1 cellular context compared by ENCODE assay signal in the genomic region with DNA sequence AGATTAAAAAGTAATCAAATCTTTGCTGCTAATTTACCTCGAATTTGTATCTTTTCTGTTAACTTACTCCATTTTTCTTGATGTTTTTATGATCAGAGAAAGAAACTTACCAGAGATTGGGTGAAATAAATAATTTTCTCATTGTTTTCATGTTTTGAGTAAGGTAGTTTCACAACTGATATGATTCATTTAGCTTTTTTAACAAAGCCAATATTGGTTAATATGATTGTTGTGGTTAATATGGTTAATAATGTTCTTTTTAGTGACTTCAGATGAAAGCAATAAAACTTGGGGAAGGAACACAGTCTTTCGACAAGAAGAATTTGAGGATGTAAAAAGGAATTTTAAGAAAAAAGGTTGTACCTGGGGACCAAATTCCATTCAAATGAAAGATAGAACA.
TF ChIP-seq lines count a peak whose summit lies in the region.

No MANE protein-coding gene starts in this region.

TF ChIP-seq in GM12878, 131 proteins besides CTCF, POLR2A, EP300 and RAD21 (continues in another document):
- TF ChIP-seq E2F4 (IDR thresholded peaks at IDR 0.05; ENCODE audit: low read depth, low read length) (no peak), MEF2A (IDR thresholded peaks at IDR 0.05; ENCODE audit: insufficient read depth, low read depth, low read length) (no peak), GABPA (IDR thresholded peaks at IDR 0.05; ENCODE audit: low read depth) (no peak), SMARCA5 (IDR thresholded peaks at IDR 0.05) (no peak), BMI1 (IDR thresholded peaks at IDR 0.05; ENCODE audit: borderline replicate concordance) (peak; percentile 63; the same call in 1 of the 2 replicates), ELK1 (IDR thresholded peaks at IDR 0.05; ENCODE audit: low read depth, low read length) (no peak), CREM (IDR thresholded peaks at IDR 0.05; ENCODE audit: low read depth) (peak; percentile 58), ZBED1 (IDR thresholded peaks at IDR 0.05; ENCODE audit: borderline replicate concordance) (no peak), CHD4 (IDR thresholded peaks at IDR 0.05) (no peak), TCF7 (IDR thresholded peaks at IDR 0.05; ENCODE audit: borderline replicate concordance) (peak; percentile 89), MTA2 (IDR thresholded peaks at IDR 0.05; ENCODE audit: low read depth) (peak; percentile 92), ATF2 (IDR thresholded peaks at IDR 0.05; ENCODE audit: low read length) (peak; percentile 83), KAT2A (conservative IDR thresholded peaks at IDR 0.05; ENCODE audit: control insufficient read depth, low read depth, low read length) (no peak), ZNF217 (IDR thresholded peaks at IDR 0.05) (peak; percentile 76; the same call in 1 of the 2 replicates), POU2F2 (IDR thresholded peaks at IDR 0.05; ENCODE audit: borderline replicate concordance, low read depth, low read length) (no peak), EED (IDR thresholded peaks at IDR 0.05; ENCODE audit: low read depth) (no peak), NBN (IDR thresholded peaks at IDR 0.05) (no peak), RELB (IDR thresholded peaks at IDR 0.05; ENCODE audit: low read depth) (peak; percentile 35; the same call in 1 of the 2 replicates), ZBTB33 (IDR thresholded peaks at IDR 0.05) (no peak), NR2C1 (IDR thresholded peaks at IDR 0.05) (no peak), MLLT1 (IDR thresholded peaks at IDR 0.05) (peak; percentile 66; the same call in 1 of the 2 replicates), CBX3 (IDR thresholded peaks at IDR 0.05; ENCODE audit: borderline replicate concordance, low read depth) (no peak), MEF2B (IDR thresholded peaks at IDR 0.05; ENCODE audit: partially characterized antibody, poor library complexity, severe bottlenecking) (peak; percentile 31), NFYA (IDR thresholded peaks at IDR 0.05; ENCODE audit: borderline replicate concordance, low read depth, low read length) (no peak), SMC3 (IDR thresholded peaks at IDR 0.05; ENCODE audit: borderline replicate concordance, low read length) (no peak), MXI1 (IDR thresholded peaks at IDR 0.05; ENCODE audit: low read depth, low read length) (no peak)
- TF ChIP-seq, protein P1, sequence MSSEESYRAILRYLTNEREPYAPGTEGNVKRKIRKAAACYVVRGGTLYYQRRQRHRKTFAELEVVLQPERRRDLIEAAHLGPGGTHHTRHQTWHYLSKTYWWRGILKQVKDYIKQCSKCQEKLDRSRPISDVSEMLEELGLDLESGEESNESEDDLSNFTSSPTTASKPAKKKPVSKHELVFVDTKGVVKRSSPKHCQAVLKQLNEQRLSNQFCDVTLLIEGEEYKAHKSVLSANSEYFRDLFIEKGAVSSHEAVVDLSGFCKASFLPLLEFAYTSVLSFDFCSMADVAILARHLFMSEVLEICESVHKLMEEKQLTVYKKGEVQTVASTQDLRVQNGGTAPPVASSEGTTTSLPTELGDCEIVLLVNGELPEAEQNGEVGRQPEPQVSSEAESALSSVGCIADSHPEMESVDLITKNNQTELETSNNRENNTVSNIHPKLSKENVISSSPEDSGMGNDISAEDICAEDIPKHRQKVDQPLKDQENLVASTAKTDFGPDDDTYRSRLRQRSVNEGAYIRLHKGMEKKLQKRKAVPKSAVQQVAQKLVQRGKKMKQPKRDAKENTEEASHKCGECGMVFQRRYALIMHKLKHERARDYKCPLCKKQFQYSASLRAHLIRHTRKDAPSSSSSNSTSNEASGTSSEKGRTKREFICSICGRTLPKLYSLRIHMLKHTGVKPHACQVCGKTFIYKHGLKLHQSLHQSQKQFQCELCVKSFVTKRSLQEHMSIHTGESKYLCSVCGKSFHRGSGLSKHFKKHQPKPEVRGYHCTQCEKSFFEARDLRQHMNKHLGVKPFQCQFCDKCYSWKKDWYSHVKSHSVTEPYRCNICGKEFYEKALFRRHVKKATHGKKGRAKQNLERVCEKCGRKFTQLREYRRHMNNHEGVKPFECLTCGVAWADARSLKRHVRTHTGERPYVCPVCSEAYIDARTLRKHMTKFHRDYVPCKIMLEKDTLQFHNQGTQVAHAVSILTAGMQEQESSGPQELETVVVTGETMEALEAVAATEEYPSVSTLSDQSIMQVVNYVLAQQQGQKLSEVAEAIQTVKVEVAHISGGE (CRISPR knock-in tag; IDR thresholded peaks at IDR 0.05): no peak
- TF ChIP-seq, protein P2, sequence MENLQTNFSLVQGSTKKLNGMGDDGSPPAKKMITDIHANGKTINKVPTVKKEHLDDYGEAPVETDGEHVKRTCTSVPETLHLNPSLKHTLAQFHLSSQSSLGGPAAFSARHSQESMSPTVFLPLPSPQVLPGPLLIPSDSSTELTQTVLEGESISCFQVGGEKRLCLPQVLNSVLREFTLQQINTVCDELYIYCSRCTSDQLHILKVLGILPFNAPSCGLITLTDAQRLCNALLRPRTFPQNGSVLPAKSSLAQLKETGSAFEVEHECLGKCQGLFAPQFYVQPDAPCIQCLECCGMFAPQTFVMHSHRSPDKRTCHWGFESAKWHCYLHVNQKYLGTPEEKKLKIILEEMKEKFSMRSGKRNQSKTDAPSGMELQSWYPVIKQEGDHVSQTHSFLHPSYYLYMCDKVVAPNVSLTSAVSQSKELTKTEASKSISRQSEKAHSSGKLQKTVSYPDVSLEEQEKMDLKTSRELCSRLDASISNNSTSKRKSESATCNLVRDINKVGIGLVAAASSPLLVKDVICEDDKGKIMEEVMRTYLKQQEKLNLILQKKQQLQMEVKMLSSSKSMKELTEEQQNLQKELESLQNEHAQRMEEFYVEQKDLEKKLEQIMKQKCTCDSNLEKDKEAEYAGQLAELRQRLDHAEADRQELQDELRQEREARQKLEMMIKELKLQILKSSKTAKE (IDR thresholded peaks at IDR 0.05; ENCODE audit: low read depth, poor library complexity, severe bottlenecking): no peak
- TF ChIP-seq, protein P3, sequence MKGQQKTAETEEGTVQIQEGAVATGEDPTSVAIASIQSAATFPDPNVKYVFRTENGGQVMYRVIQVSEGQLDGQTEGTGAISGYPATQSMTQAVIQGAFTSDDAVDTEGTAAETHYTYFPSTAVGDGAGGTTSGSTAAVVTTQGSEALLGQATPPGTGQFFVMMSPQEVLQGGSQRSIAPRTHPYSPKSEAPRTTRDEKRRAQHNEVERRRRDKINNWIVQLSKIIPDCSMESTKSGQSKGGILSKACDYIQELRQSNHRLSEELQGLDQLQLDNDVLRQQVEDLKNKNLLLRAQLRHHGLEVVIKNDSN (IDR thresholded peaks at IDR 0.05; ENCODE audit: borderline replicate concordance, extremely low read length, insufficient read depth, low read depth, low read length): no peak
- TF ChIP-seq, protein P4, sequence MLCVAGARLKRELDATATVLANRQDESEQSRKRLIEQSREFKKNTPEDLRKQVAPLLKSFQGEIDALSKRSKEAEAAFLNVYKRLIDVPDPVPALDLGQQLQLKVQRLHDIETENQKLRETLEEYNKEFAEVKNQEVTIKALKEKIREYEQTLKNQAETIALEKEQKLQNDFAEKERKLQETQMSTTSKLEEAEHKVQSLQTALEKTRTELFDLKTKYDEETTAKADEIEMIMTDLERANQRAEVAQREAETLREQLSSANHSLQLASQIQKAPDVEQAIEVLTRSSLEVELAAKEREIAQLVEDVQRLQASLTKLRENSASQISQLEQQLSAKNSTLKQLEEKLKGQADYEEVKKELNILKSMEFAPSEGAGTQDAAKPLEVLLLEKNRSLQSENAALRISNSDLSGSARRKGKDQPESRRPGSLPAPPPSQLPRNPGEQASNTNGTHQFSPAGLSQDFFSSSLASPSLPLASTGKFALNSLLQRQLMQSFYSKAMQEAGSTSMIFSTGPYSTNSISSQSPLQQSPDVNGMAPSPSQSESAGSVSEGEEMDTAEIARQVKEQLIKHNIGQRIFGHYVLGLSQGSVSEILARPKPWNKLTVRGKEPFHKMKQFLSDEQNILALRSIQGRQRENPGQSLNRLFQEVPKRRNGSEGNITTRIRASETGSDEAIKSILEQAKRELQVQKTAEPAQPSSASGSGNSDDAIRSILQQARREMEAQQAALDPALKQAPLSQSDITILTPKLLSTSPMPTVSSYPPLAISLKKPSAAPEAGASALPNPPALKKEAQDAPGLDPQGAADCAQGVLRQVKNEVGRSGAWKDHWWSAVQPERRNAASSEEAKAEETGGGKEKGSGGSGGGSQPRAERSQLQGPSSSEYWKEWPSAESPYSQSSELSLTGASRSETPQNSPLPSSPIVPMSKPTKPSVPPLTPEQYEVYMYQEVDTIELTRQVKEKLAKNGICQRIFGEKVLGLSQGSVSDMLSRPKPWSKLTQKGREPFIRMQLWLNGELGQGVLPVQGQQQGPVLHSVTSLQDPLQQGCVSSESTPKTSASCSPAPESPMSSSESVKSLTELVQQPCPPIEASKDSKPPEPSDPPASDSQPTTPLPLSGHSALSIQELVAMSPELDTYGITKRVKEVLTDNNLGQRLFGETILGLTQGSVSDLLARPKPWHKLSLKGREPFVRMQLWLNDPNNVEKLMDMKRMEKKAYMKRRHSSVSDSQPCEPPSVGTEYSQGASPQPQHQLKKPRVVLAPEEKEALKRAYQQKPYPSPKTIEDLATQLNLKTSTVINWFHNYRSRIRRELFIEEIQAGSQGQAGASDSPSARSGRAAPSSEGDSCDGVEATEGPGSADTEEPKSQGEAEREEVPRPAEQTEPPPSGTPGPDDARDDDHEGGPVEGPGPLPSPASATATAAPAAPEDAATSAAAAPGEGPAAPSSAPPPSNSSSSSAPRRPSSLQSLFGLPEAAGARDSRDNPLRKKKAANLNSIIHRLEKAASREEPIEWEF (IDR thresholded peaks at IDR 0.05; ENCODE audit: insufficient replicate concordance, low read depth, low read length): peak; percentile 49
- TF ChIP-seq, protein P5, sequence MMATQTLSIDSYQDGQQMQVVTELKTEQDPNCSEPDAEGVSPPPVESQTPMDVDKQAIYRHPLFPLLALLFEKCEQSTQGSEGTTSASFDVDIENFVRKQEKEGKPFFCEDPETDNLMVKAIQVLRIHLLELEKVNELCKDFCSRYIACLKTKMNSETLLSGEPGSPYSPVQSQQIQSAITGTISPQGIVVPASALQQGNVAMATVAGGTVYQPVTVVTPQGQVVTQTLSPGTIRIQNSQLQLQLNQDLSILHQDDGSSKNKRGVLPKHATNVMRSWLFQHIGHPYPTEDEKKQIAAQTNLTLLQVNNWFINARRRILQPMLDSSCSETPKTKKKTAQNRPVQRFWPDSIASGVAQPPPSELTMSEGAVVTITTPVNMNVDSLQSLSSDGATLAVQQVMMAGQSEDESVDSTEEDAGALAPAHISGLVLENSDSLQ (IDR thresholded peaks at IDR 0.05): no peak
